8 cellular contexts compared by ENCODE assay signal in genomic region chr19:7943444-7944176, GRCh38. TPM values are rescaled to one million over a fixed set of nuclear protein-coding genes. Genes with fewer than 3 reads are reported as not detected.
DNase-seq lines count a peak whose midpoint lies in the region; ATAC-seq, FAIRE-seq and TF ChIP-seq lines count a peak whose summit lies in the region.

TIMM44 (minus strand) TSS chr19:7943666; CDS start chr19:7943651, 15 bp downstream.

- H3K9ac ChIP-seq in endothelial cell of umbilical vein (replicated peaks; ENCODE audit: extremely low read depth, insufficient read depth, low read length), result peak within 1 kb of the TSS; percentile 98

- H3K9me1 ChIP-seq in endothelial cell of umbilical vein (replicated peaks; ENCODE audit: control insufficient read depth, extremely low read depth, insufficient read depth, low read length), result no peaks in the 10 kb centered on the region

- DNase-seq in D721Med (ENCODE audit: insufficient read length, low spot score) (peak; percentile 73), HuH-7.5 (ENCODE audit: low spot score) (peak; percentile 95), OCI-LY7 (ENCODE audit: low spot score) (peak; percentile 100), activated T-cell treated with anti-CD3 and anti-CD28 coated beads for 1 hour (ENCODE audit: low read depth) (peak; percentile 96), endothelial cell of umbilical vein (ENCODE audit: low read depth, low spot score) (peak; percentile 99), midbrain (lab: John Stamatoyannopoulos, UW) (peak; percentile 99)
- DNase-seq in stimulated activated CD8-positive, alpha-beta memory T cell treated with anti-CD3 and anti-CD28 coated beads, Interleukin-2, amount 100 ng/mL, for 1 hour (ENCODE audit: low read depth in 2 of 2), result peak; percentile 92 to 98

- H3K9me3 ChIP-seq in OCI-LY7 (ENCODE audit: low read length), result no peaks in the 10 kb centered on the region
- no peaks in the 10 kb centered on the region for H3K9me3 ChIP-seq in endothelial cell of umbilical vein (replicated peaks; ENCODE audit: control insufficient read depth, insufficient read depth, low read length)

- intact Hi-C loops in OCI-LY7 (cut with micrococcal nuclease; ENCODE audit: unreplicated experiment), result loop anchor here (1.0 to 5.0 kb wide), 7 partner anchors 23 to 324 kb away; partner anchors contain the start of genes ELAVL1 and SNAPC2
- intact Hi-C loops in endothelial cell of umbilical vein (cut with micrococcal nuclease), result loop anchor here (1.0 to 2.0 kb wide), 6 partner anchors 14 to 310 kb away; partner anchors contain the start of gene SNAPC2

- H3K4me3 ChIP-seq in OCI-LY7 (ENCODE audit: low read depth, low read length, poor library complexity, severe bottlenecking) (peak within 1 kb of the TSS; percentile 94), endothelial cell of umbilical vein (replicated peaks in 1 of 3; ENCODE audit: insufficient read depth in 1 of 3, low read depth in 1 of 3, low read length in 3 of 3) (peak within 1 kb of the TSS; percentile 73 to 93 (median 88))

- peak; percentile 83 for ATAC-seq in GM21526 (IDR thresholded peaks at IDR 0.05; ENCODE audit: low FRiP score, unreplicated experiment)

- H3K36me3 ChIP-seq in OCI-LY7 (ENCODE audit: insufficient read depth, low read length) (peaks cover 29% of the 10 kb centered on the region), endothelial cell of umbilical vein (ENCODE audit: control insufficient read depth in 2 of 2, extremely low read depth in 1 of 2, insufficient read depth in 2 of 2, low read length in 2 of 2) (peaks cover 0 to 4% of the 10 kb centered on the region in 2 experiments)

- H3K9me2 ChIP-seq in OCI-LY7 (ENCODE audit: insufficient read depth, low read length), result no peaks in the 10 kb centered on the region

- H3K79me2 ChIP-seq in OCI-LY7 (ENCODE audit: insufficient read depth, low read depth, low read length) (peaks cover 40% of the 10 kb centered on the region), endothelial cell of umbilical vein (ENCODE audit: control insufficient read depth, insufficient read depth, low read length) (peaks cover 22% of the 10 kb centered on the region)

- 0 out of 2 replicates have a peak, but pooled peaks cover 5% of the 10 kb centered on the region for H4K20me1 ChIP-seq in OCI-LY7 (ENCODE audit: insufficient read depth, low read length)
- H4K20me1 ChIP-seq in endothelial cell of umbilical vein (replicated peaks; ENCODE audit: control insufficient read depth, extremely low read depth, insufficient read depth, low read length), result no peaks in the 10 kb centered on the region

- POLR2A ChIA-PET in OCI-LY7 (lab: Charles Lee), result interaction anchor here (0.6 to 2.8 kb wide), 7 partner anchors 16 to 338 kb away, joined by 3 to 12 read pairs (median 5); partner anchors contain the start of gene SNAPC2
- POLR2A ChIA-PET in endothelial cell of umbilical vein (lab: Charles Lee), result interaction anchor here (0.6 to 2.0 kb wide), 7 partner anchors 9 to 309 kb away, joined by 4 to 21 read pairs (median 6); partner anchors contain the start of gene SNAPC2

- CTCF ChIA-PET in OCI-LY7 (lab: Charles Lee; ENCODE audit: unreplicated experiment), result interaction anchor here (0.6 to 2.0 kb wide), 5 partner anchors 23 to 266 kb away, joined by 3 to 15 read pairs (median 4); partner anchors contain the start of gene SNAPC2
- CTCF ChIA-PET in endothelial cell of umbilical vein (lab: Charles Lee), result interaction anchor here (0.6 to 3.4 kb wide), 33 partner anchors 10 to 856 kb away, joined by 3 to 101 read pairs (median 6); partner anchors contain the start of genes ELAVL1, KANK3, MAP2K7 and SNAPC2

- dilution Hi-C loops in endothelial cell of umbilical vein (cut with MboI; ENCODE audit: extremely low pct_ligation_motif_present, low sequenced_read_pairs), result no loop called here

- H3K27me3 ChIP-seq in endothelial cell of umbilical vein (ENCODE audit: control insufficient read depth in 2 of 2, insufficient read depth in 2 of 2, low read length in 2 of 2), result no peaks in the 10 kb centered on the region

- H3K27ac ChIP-seq in OCI-LY7 (ENCODE audit: low read depth, low read length, poor library complexity, severe bottlenecking) (peak within 1 kb of the TSS; percentile 69), endothelial cell of umbilical vein (ENCODE audit: insufficient read depth, low read depth, low read length) (peak within 1 kb of the TSS; percentile 89)

- no peak for FAIRE-seq in D721Med (lab: Jason Lieb, UNC)
- FAIRE-seq in endothelial cell of umbilical vein (lab: Jason Lieb, UNC), result peak; percentile 95

- H3K4me2 ChIP-seq in OCI-LY7 (ENCODE audit: low read length) (peak within 1 kb of the TSS; percentile 84), endothelial cell of umbilical vein (ENCODE audit: insufficient read depth, low read length) (peak within 1 kb of the TSS; percentile 98)

- BruUV-seq in OCI-LY7 (replicated peaks; lab: Mats Ljungman, UMichigan) (no TSS peak), endothelial cell of umbilical vein (replicated peaks; lab: Mats Ljungman, UMichigan) (no TSS peak)

- H3K4me1 ChIP-seq in OCI-LY7 (ENCODE audit: insufficient read depth, low read length, poor library complexity, severe bottlenecking) (peaks cover 18% of the 10 kb centered on the region), endothelial cell of umbilical vein (ENCODE audit: control insufficient read depth, extremely low read depth, insufficient read depth, low read length) (peaks cover 9% of the 10 kb centered on the region)

- H2AFZ ChIP-seq in OCI-LY7 (ENCODE audit: low read length), result peak within 1 kb of the TSS; percentile 52
- H2AFZ ChIP-seq in endothelial cell of umbilical vein (ENCODE audit: low read depth, low read length), result peak within 1 kb of the TSS; percentile 98

- peak; percentile 96 for TF ChIP-seq POLR2A in endothelial cell of umbilical vein (IDR thresholded peaks at IDR 0.05; ENCODE audit: low read depth, low read length)

- TF ChIP-seq CTCF in D721Med (IDR thresholded peaks at IDR 0.05; ENCODE audit: insufficient read depth, missing control alignments), result no peak
- no peak for TF ChIP-seq CTCF in OCI-LY7 (conservative IDR thresholded peaks at IDR 0.05; ENCODE audit: low read length)
- TF ChIP-seq CTCF in endothelial cell of umbilical vein (IDR thresholded peaks at IDR 0.05; ENCODE audit: extremely low read depth in 1 of 2, insufficient read depth in 1 of 2, low read depth in 1 of 2, low read length in 2 of 2), result no peak

TF ChIP-seq in endothelial cell of umbilical vein, 7 proteins besides CTCF, POLR2A, EP300 and RAD21:
- TF ChIP-seq MYC (IDR thresholded peaks at IDR 0.05; ENCODE audit: low read depth, low read length), result peak; percentile 32
- TF ChIP-seq MAX (IDR thresholded peaks at IDR 0.05; ENCODE audit: insufficient read depth, insufficient read length), result peak; percentile 88
- TF ChIP-seq GATA2 (IDR thresholded peaks at IDR 0.05; ENCODE audit: insufficient read depth, insufficient read length, low read depth, low read length), result no peak
- TF ChIP-seq POLR2AphosphoS5 (IDR thresholded peaks at IDR 0.05; ENCODE audit: insufficient read depth, low read depth, low read length), result peak; percentile 80

RNA-seq across cellular contexts. Expression of gene TIMM44, which starts in this region (rescaled TPM):
- total RNA-seq in OCI-LY7 (2014; rRNA removed; shearing (Covaris generic)), result 86.0 and 89.0 TPM in 2 replicates
- total RNA-seq in OCI-LY7 (2022) (97.6 and 116 TPM in 2 replicates), endothelial cell of umbilical vein (61.5 and 62.9 TPM in 2 replicates)
- 64.3 and 82.5 TPM in 2 replicates for polyA plus RNA-seq in endothelial cell of umbilical vein
- 31.1 and 39.1 TPM in 2 replicates for polyA plus RNA-seq in endothelial cell of umbilical vein (2011; cell fraction: cytosol; rRNA removed)
- polyA plus RNA-seq in endothelial cell of umbilical vein (2011; cell fraction: nucleus; rRNA removed), result 88.2 and 102 TPM in 2 replicates
- polyA plus RNA-seq in endothelial cell of umbilical vein (2012), result 52.7 and 53.2 TPM in 2 replicates
- polyA minus RNA-seq in endothelial cell of umbilical vein, result 27.7 and 30.8 TPM in 2 replicates
- 62.2 TPM for polyA minus RNA-seq in endothelial cell of umbilical vein (2011; cell fraction: cytosol; rRNA and poly(A)+ RNA removed)
- polyA minus RNA-seq in endothelial cell of umbilical vein (2011; cell fraction: nucleus; rRNA and poly(A)+ RNA removed), result 20.3 and 39.5 TPM in 2 replicates

Comparison
In these comparisons a context has a peak if more than half of its experiments do, and no peak if none do; other contexts are left out.
1. Peak in every context shown above with its lines: DNase-seq, ATAC-seq, H3K4me3 ChIP-seq and H3K27ac ChIP-seq.